In the genomic region with DNA sequence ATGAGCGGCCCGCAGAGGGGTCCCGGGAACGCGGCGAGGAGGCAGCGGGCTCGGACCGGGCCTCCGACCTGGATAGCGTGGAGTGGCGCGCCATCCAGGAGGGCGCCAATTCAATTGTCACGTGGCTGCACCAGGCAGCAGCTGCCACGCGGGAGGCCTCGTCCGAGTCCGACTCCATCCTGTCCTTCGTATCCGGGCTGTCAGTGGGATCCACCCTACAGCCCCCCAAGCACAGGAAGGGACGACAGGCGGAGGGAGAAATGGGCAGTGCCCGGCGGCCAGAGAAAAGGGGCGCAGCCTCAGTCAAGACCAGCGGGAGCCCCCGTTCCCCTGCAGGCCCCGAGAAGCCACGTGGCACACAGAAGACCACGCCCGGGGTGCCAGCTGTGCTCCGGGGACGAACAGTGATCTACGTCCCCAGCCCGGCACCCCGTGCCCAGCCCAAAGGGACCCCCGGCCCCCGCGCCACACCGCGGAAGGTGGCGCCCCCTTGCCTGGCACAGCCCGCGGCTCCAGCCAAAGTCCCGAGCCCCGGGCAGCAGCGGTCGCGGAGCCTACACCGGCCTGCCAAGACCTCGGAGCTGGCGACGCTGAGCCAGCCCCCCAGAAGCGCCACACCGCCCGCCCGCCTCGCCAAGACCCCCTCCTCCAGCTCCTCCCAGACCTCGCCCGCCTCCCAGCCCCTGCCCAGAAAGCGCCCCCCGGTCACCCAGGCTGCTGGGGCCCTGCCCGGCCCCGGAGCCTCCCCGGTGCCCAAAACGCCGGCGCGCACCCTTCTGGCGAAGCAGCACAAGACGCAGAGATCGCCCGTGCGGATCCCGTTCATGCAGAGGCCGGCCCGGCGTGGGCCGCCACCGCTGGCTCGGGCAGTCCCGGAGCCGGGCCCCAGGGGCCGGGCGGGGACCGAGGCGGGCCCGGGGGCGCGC, we compare ENCODE assay signal across 7 cellular contexts. TPM values are rescaled to one million over a fixed set of nuclear protein-coding genes. Genes with fewer than 3 reads are reported as not detected.
A peak's percentile ranks its signal among the peaks of the same experiment; 100 is the strongest.
DNase-seq lines count a peak whose midpoint lies in the region; ATAC-seq lines count a peak whose summit lies in the region.
"Had no signal": no experiment of that assay in that cellular context is flagged by ENCODE, and none has a peak within 500 bp of the region (broad histone marks: within the 10 kb centered on the region; RNA-seq: fewer than 3 reads in every experiment).

No MANE protein-coding gene starts in this region.

- peaks cover 28% of the 10 kb centered on the region for H3K4me1 Mint-ChIP-seq in stimulated activated memory B cell treated with anti-CD40 and anti-IgM and Interleukin-4, amounts not matched to agents 10 μg/mL and 1 μg/mL and 100 μg/mL, for 72 hours

- H3K36me3 Mint-ChIP-seq in stimulated activated memory B cell treated with anti-CD40 and anti-IgM and Interleukin-4, amounts not matched to agents 10 μg/mL and 1 μg/mL and 100 μg/mL, for 72 hours = peaks cover 4% of the 10 kb centered on the region

- H3K27me3 Mint-ChIP-seq in stimulated activated memory B cell treated with anti-CD40 and anti-IgM and Interleukin-4, amounts not matched to agents 10 μg/mL and 1 μg/mL and 100 μg/mL, for 72 hours = peaks cover 8% of the 10 kb centered on the region

- H3K4me3 Mint-ChIP-seq in stimulated activated memory B cell treated with anti-CD40 and anti-IgM and Interleukin-4, amounts not matched to agents 10 μg/mL and 1 μg/mL and 100 μg/mL, for 72 hours = peak overlapping the region; percentile 21

- H3K9me3 Mint-ChIP-seq in stimulated activated memory B cell treated with anti-CD40 and anti-IgM and Interleukin-4, amounts not matched to agents 10 μg/mL and 1 μg/mL and 100 μg/mL, for 72 hours = no peaks in the 10 kb centered on the region

- ATAC-seq in stimulated activated memory B cell treated with anti-CD40 and anti-IgM and Interleukin-4, amounts not matched to agents 10 μg/mL and 1 μg/mL and 100 μg/mL, for 72 hours = peak; percentile 29
- ATAC-seq in HG03039 (IDR thresholded peaks at IDR 0.05; ENCODE audit: unreplicated experiment) = no peak

- DNase-seq in DMS53 (lab: John Stamatoyannopoulos, UW) (peak; percentile 67), DMS53 treated with DMSO at 0.1 percent for 48 hours (lab: John Stamatoyannopoulos, UW; ENCODE audit: unreplicated experiment) (no peak), dermis blood vessel endothelial cell (peak; percentile 41), NCI-H2029 (lab: John Stamatoyannopoulos, UW) (no peak)
- DNase-seq: 8988T had no signal

- H3K27ac Mint-ChIP-seq in stimulated activated memory B cell treated with anti-CD40 and anti-IgM and Interleukin-4, amounts not matched to agents 10 μg/mL and 1 μg/mL and 100 μg/mL, for 72 hours = no peak overlapping the region

RNA-seq across cellular contexts. Expression of a gene that starts 10.5 kb away (rescaled TPM):
- total RNA-seq in dermis blood vessel endothelial cell = 22.0 and 28.1 TPM in 2 replicates

RNA-seq across cellular contexts. Expression of a gene that starts 18.6 kb away (rescaled TPM):
- 0.23 and 0.34 TPM in 2 replicates for total RNA-seq in dermis blood vessel endothelial cell

RNA-seq across cellular contexts. Expression of a gene that starts 21.6 kb away (rescaled TPM):
- total RNA-seq in dermis blood vessel endothelial cell = 0.68 and 1.1 TPM in 2 replicates

RNA-seq across cellular contexts. Expression of a gene that starts 22.4 kb away (rescaled TPM):
- total RNA-seq in dermis blood vessel endothelial cell = 0.34 and 1.0 TPM in 2 replicates

RNA-seq across cellular contexts. Expression of a gene that starts 30.3 kb away (rescaled TPM):
- 380 and 637 TPM in 2 replicates for total RNA-seq in dermis blood vessel endothelial cell

Comparison
In these comparisons a context has a peak if more than half of its experiments do, and no peak if none do; other contexts are left out.
1. DNase-seq: peak in DMS53 (single experiment) and dermis blood vessel endothelial cell (single experiment); none in DMS53 treated with DMSO at 0.1 percent for 48 hours (single experiment) and NCI-H2029 (single experiment).